In the genomic region with DNA sequence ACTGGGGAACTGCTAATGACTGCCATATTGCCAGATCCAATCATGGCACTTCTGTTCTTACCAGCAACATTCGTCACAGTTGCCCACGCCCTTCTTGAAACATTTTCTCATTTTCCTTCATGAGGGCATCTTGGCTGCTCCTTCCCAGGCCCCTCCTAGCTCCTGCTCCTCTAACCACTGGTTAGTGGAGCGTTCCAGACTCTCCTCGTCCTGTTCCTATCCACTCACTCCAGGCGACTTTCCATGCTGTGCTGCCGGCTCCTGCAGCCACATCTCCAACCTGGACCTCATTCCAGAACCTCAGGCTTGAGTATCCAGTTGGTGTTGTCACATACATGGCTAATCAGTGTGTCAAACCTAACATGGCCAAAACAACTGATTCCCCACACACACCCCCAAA, we compare ENCODE assay signal across 10 cellular contexts. TPM values are rescaled to one million over a fixed set of nuclear protein-coding genes. Genes with fewer than 3 reads are reported as not detected.
DNase-seq lines count a peak whose midpoint lies in the region; ATAC-seq and TF ChIP-seq lines count a peak whose summit lies in the region.
"Had no signal": no experiment of that assay in that cellular context is flagged by ENCODE, and none has a peak within 500 bp of the region (broad histone marks: within the 10 kb centered on the region; RNA-seq: fewer than 3 reads in every experiment).

No MANE protein-coding gene starts in this region.

- peaks cover 27% of the 10 kb centered on the region for H3K36me3 Mint-ChIP-seq in effector memory CD8-positive, alpha-beta T cell (ENCODE audit: insufficient read depth)
- H3K36me3 Mint-ChIP-seq in CD14-positive monocyte = peaks cover 5 to 18% of the 10 kb centered on the region in 2 donors

- H3K27ac ChIP-seq in DND-41 (ENCODE audit: low read length) = no peak overlapping the region
- no peak overlapping the region for H3K27ac ChIP-seq in neutrophil

- ATAC-seq in DND-41 (ENCODE audit: insufficient read depth, low read depth) = no peak
- ATAC-seq in effector memory CD8-positive, alpha-beta T cell (replicated peaks) = no peak
- no peak for ATAC-seq in GM18511 (IDR thresholded peaks at IDR 0.05; ENCODE audit: unreplicated experiment)
- ATAC-seq in HG03025 (IDR thresholded peaks at IDR 0.05; ENCODE audit: low FRiP score, unreplicated experiment) = no peak
- ATAC-seq: left lobe of liver had no signal

- H3K9ac ChIP-seq in DND-41 (ENCODE audit: low read depth, low read length) = peak overlapping the region; percentile 95; the same call in 1 of the 2 replicates

- H4K20me1 ChIP-seq in DND-41 (ENCODE audit: insufficient read depth, low read length) = no peaks in the 10 kb centered on the region

- H3K4me3 ChIP-seq in DND-41 (ENCODE audit: low read depth in 1 of 2, low read length in 2 of 2) = peak overlapping the region in 1 of 2 experiments; percentile 84; a peak in 2 of 4 replicates
- peak overlapping the region; percentile 90 to 91 for H3K4me3 ChIP-seq in neutrophil (ENCODE audit: low read depth in 1 of 2, low read length in 1 of 2)

- TF ChIP-seq CTCF in DND-41 (IDR thresholded peaks at IDR 0.05; ENCODE audit: borderline replicate concordance, extremely low read depth, low read length, poor library complexity, severe bottlenecking) (no peak), neutrophil (IDR thresholded peaks at IDR 0.05) (no peak), CD14-positive monocyte (IDR thresholded peaks at IDR 0.05) (no peak)

- no peaks in the 10 kb centered on the region for H3K27me3 Mint-ChIP-seq in effector memory CD8-positive, alpha-beta T cell
- H3K27me3 Mint-ChIP-seq in CD14-positive monocyte (ENCODE audit: low read depth in 3 of 3) = peaks cover 0 to 1% (median 0%) of the 10 kb centered on the region in 3 donors

- H3K27me3 ChIP-seq in DND-41 (ENCODE audit: insufficient read depth, low read length, poor library complexity) (no peaks in the 10 kb centered on the region), neutrophil (no peaks in the 10 kb centered on the region)

- peak overlapping the region; percentile 89 to 90 for H3K4me3 Mint-ChIP-seq in effector memory CD8-positive, alpha-beta T cell
- peak overlapping the region in 1 of 2 donors; percentile 93 for H3K4me3 Mint-ChIP-seq in CD14-positive monocyte

- peaks cover 35% of the 10 kb centered on the region for H3K4me1 ChIP-seq in DND-41 (ENCODE audit: insufficient read depth, low read length)
- H3K4me1 ChIP-seq in neutrophil (ENCODE audit: control insufficient read depth in 1 of 2, insufficient read depth in 1 of 2, low read depth in 1 of 2, low read length in 1 of 2) = peaks cover 13 to 14% of the 10 kb centered on the region in 2 experiments

- no peak overlapping the region for H2AFZ ChIP-seq in DND-41 (ENCODE audit: low read depth, low read length)

- H3K4me1 Mint-ChIP-seq in effector memory CD8-positive, alpha-beta T cell (ENCODE audit: low read depth in 2 of 2) = peaks cover 19 to 22% of the 10 kb centered on the region in 2 donors
- H3K4me1 Mint-ChIP-seq in CD14-positive monocyte = peaks cover 37% of the 10 kb centered on the region

- H3K9me3 Mint-ChIP-seq in effector memory CD8-positive, alpha-beta T cell = no peaks in the 10 kb centered on the region
- H3K9me3 Mint-ChIP-seq in CD14-positive monocyte = peaks cover 2 to 9% (median 6%) of the 10 kb centered on the region in 7 donors

- DNase-seq in DND-41 (no peak), NCI-H774 (lab: John Stamatoyannopoulos, UW) (peak; percentile 34), CD14-positive monocyte (ENCODE audit: low spot score) (no peak)
- DNase-seq in effector memory CD8-positive, alpha-beta T cell = no peak
- DNase-seq: anterior cingulate cortex, NCI-H187 treated with DMSO at 0.1 percent for 48 hours had no signal

- peak overlapping the region in 1 of 2 donors; percentile 95 for H3K27ac Mint-ChIP-seq in effector memory CD8-positive, alpha-beta T cell
- peak overlapping the region in 2 of 7 donors; percentile 11 to 88 for H3K27ac Mint-ChIP-seq in CD14-positive monocyte

- intact Hi-C loops in CD14-positive monocyte (cut with micrococcal nuclease) = loop anchor here in 1 of 2 donors (5.0 kb wide), 1 partner anchor 37 kb away; the partner anchor contains the start of gene RNASEH1

- peak overlapping the region; percentile 78 for H3K4me2 ChIP-seq in DND-41 (ENCODE audit: insufficient read depth, low read length)

- no peaks in the 10 kb centered on the region for H3K9me3 ChIP-seq in DND-41 (ENCODE audit: insufficient read depth, low read length, severe bottlenecking)
- H3K9me3 ChIP-seq in neutrophil = no peaks in the 10 kb centered on the region

- peaks cover 41% of the 10 kb centered on the region for H3K79me2 ChIP-seq in DND-41 (ENCODE audit: insufficient read depth, low read length)

- H3K36me3 ChIP-seq in DND-41 (ENCODE audit: insufficient read depth, low read length) = peaks cover 8% of the 10 kb centered on the region
- no peaks in the 10 kb centered on the region for H3K36me3 ChIP-seq in neutrophil

RNA-seq across cellular contexts. Expression of gene ADI1, which starts 1.3 kb away (rescaled TPM):
- polyA plus RNA-seq in CD14-positive monocyte = 10 to 100 TPM; 79.3 to 89.1 TPM

RNA-seq across cellular contexts. Expression of gene RNASEH1, which starts 37.5 kb away (rescaled TPM):
- 10 to 100 TPM; 14.2 to 16.4 TPM for polyA plus RNA-seq in CD14-positive monocyte

RNA-seq across cellular contexts. Expression of gene RPS7, which starts 54.5 kb away (rescaled TPM):
- 100 to 1,000 TPM; 510 to 608 TPM for polyA plus RNA-seq in CD14-positive monocyte
